Comparison of ENCODE assay signal across 10 cellular contexts in genomic region chr7:87316846-87317545, GRCh38.
DNase-seq lines count a peak whose midpoint lies in the region; ATAC-seq and TF ChIP-seq lines count a peak whose summit lies in the region.
"Had no signal": no experiment of that assay in that cellular context is flagged by ENCODE, and none has a peak within 500 bp of the region (broad histone marks: within the 10 kb centered on the region; RNA-seq: fewer than 3 reads in every experiment).

No MANE protein-coding gene starts in this region.

- in situ Hi-C loops in astrocyte of the cerebellum (cut with HindIII; ENCODE audit: low sequenced_read_pairs), result loop anchor here (5.0 kb wide), 1 partner anchor 90 kb away; no protein-coding TSS in a partner anchor

- ATAC-seq in GM19328 (IDR thresholded peaks at IDR 0.05; ENCODE audit: unreplicated experiment), result no peak
- ATAC-seq: lower lobe of right lung had no signal

- DNase-seq in AG08396 (ENCODE audit: low spot score), result peak; percentile 60
- peak; percentile 69 for DNase-seq in HPDE6-E6E7 (ENCODE audit: extremely low spot score)
- peak; percentile 64 for DNase-seq in astrocyte of the cerebellum (ENCODE audit: low read depth)
- peak; percentile 41 for DNase-seq in kidney tubule cell (ENCODE audit: low spot score)
- DNase-seq in middle frontal gyrus (ENCODE audit: extremely low spot score, low spot score), result no peak
- no peak for DNase-seq in KG1 (lab: John Stamatoyannopoulos, UW)
- DNase-seq in GDM1 (lab: John Stamatoyannopoulos, UW), result no peak
- DNase-seq: lower lobe of right lung, NCI-H1436 treated with DMSO at 0.1 percent for 48 hours had no signal

- TF ChIP-seq CTCF in astrocyte of the cerebellum (IDR thresholded peaks at IDR 0.05; ENCODE audit: low read depth, low read length, missing control alignments), result no peak

- no peak overlapping the region for H3K4me3 ChIP-seq in astrocyte of the cerebellum (ENCODE audit: low read depth, low read length)
- H3K4me3 ChIP-seq: lower lobe of right lung had no signal

Comparison
In these comparisons a context has a peak if more than half of its experiments do, and no peak if none do; other contexts are left out.
1. DNase-seq: peak in AG08396 (single experiment), HPDE6-E6E7 (single experiment), astrocyte of the cerebellum (single experiment) and kidney tubule cell (single experiment); none in middle frontal gyrus (single experiment), KG1 (single experiment) and GDM1 (single experiment).